Comparison of ENCODE assay signal across 18 cellular contexts in the genomic region with DNA sequence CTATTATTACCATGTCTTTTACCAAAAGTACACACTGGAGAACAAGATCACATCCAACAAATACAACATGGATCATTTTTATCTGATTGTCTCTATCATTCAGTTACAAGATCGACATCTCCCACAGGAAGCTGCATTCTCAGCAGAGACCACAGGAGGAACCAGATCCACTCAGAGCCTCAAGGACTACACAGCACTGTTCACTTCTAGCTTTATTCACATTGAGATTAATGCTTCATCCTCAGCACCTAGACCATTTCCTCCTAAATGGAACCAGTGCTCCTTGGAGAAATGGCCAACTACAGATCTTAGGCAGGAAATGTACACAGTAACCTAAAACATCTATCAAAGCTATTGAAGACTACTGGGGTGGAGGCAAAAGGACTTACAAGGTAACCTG. TPM values are rescaled to one million over a fixed set of nuclear protein-coding genes. Genes with fewer than 3 reads are reported as not detected.
DNase-seq lines count a peak whose midpoint lies in the region; ATAC-seq and TF ChIP-seq lines count a peak whose summit lies in the region.
"Had no signal": no experiment of that assay in that cellular context is flagged by ENCODE, and none has a peak within 500 bp of the region (broad histone marks: within the 10 kb centered on the region; RNA-seq: fewer than 3 reads in every experiment).

No MANE protein-coding gene starts in this region.

- peak; percentile 26 for TF ChIP-seq CTCF in HFFc6 (IDR thresholded peaks at IDR 0.05)
- no peak for TF ChIP-seq CTCF in Calu3 (IDR thresholded peaks at IDR 0.05; ENCODE audit: unreplicated experiment)

- peaks cover 25% of the 10 kb centered on the region for H3K4me1 Mint-ChIP-seq in activated CD4-positive, alpha-beta T cell treated with anti-CD3 and anti-CD28 coated beads, Interleukin-2, amount 10 ng/mL, durations not matched to agents 24 days and 14 days
- peaks cover 22% of the 10 kb centered on the region for H3K4me1 Mint-ChIP-seq in activated CD4-positive, alpha-beta T cell treated with anti-CD3 and anti-CD28 coated beads, Interleukin-2, amount 10 ng/mL, durations not matched to agents 7 days and 5 days
- peaks cover 31% of the 10 kb centered on the region for H3K4me1 Mint-ChIP-seq in HFFc6 (ENCODE audit: low read depth)
- peaks cover 16% of the 10 kb centered on the region for H3K4me1 Mint-ChIP-seq in activated naive CD8-positive, alpha-beta T cell treated with anti-CD3 and anti-CD28 coated beads, Interleukin-2, amount 10 ng/mL, durations not matched to agents 7 days and 5 days
- peaks cover 33 to 40% of the 10 kb centered on the region in 2 donors for H3K4me1 Mint-ChIP-seq in stimulated activated naive B cell treated with anti-CD40 and anti-IgM and Interleukin-4, amounts not matched to agents 10 μg/mL and 1 μg/mL and 100 μg/mL, for 72 hours
- H3K4me1 Mint-ChIP-seq in Calu3 (ENCODE audit: low read depth, unreplicated experiment): no peaks in the 10 kb centered on the region

- no peaks in the 10 kb centered on the region for H3K9me3 Mint-ChIP-seq in activated CD4-positive, alpha-beta T cell treated with anti-CD3 and anti-CD28 coated beads, Interleukin-2, amount 10 ng/mL, durations not matched to agents 24 days and 14 days
- no peaks in the 10 kb centered on the region for H3K9me3 Mint-ChIP-seq in activated CD4-positive, alpha-beta T cell treated with anti-CD3 and anti-CD28 coated beads, Interleukin-2, amount 10 ng/mL, durations not matched to agents 7 days and 5 days
- no peaks in the 10 kb centered on the region for H3K9me3 Mint-ChIP-seq in HFFc6
- no peaks in the 10 kb centered on the region for H3K9me3 Mint-ChIP-seq in activated naive CD8-positive, alpha-beta T cell treated with anti-CD3 and anti-CD28 coated beads, Interleukin-2, amount 10 ng/mL, durations not matched to agents 7 days and 5 days
- H3K9me3 Mint-ChIP-seq in stimulated activated naive B cell treated with anti-CD40 and anti-IgM and Interleukin-4, amounts not matched to agents 10 μg/mL and 1 μg/mL and 100 μg/mL, for 72 hours: no peaks in the 10 kb centered on the region
- no peaks in the 10 kb centered on the region for H3K9me3 Mint-ChIP-seq in Calu3 (ENCODE audit: low read depth, unreplicated experiment)
- H3K9me3 Mint-ChIP-seq: T-helper 2 cell treated with Interferon-gamma antibody and Interleukin-4, amounts not matched to agents 5 μg/mL and 100 μg/mL, for 36 hours had no signal

- H3K4me3 Mint-ChIP-seq in activated CD4-positive, alpha-beta T cell treated with anti-CD3 and anti-CD28 coated beads, Interleukin-2, amount 10 ng/mL, durations not matched to agents 24 days and 14 days: no peak overlapping the region
- no peak overlapping the region for H3K4me3 Mint-ChIP-seq in activated CD4-positive, alpha-beta T cell treated with anti-CD3 and anti-CD28 coated beads, Interleukin-2, amount 10 ng/mL, durations not matched to agents 7 days and 5 days
- H3K4me3 Mint-ChIP-seq in HFFc6 (no peak overlapping the region), Calu3 (ENCODE audit: low read depth, unreplicated experiment) (no peak overlapping the region)
- no peak overlapping the region for H3K4me3 Mint-ChIP-seq in activated naive CD8-positive, alpha-beta T cell treated with anti-CD3 and anti-CD28 coated beads, Interleukin-2, amount 10 ng/mL, durations not matched to agents 7 days and 5 days
- no peak overlapping the region for H3K4me3 Mint-ChIP-seq in stimulated activated naive B cell treated with anti-CD40 and anti-IgM and Interleukin-4, amounts not matched to agents 10 μg/mL and 1 μg/mL and 100 μg/mL, for 72 hours
- H3K4me3 Mint-ChIP-seq: activated naive CD8-positive, alpha-beta T cell; T-helper 2 cell treated with Interferon-gamma antibody and Interleukin-4, amounts not matched to agents 5 μg/mL and 100 μg/mL, for 36 hours had no signal

- CTCF ChIA-PET in activated CD4-positive, alpha-beta T cell treated with anti-CD3 and anti-CD28 coated beads, Interleukin-2, amount 10 ng/mL, durations not matched to agents 7 days and 5 days (lab: Charles Lee): interaction anchor here (1.3 to 13.2 kb wide), 2 partner anchors 15 to 23 kb away, joined by 3 to 87 read pairs; a partner anchor contains a TSS
- CTCF ChIA-PET in Calu3 (lab: Charles Lee): interaction anchor here (0.9 to 1.0 kb wide), 2 partner anchors 12 to 22 kb away, joined by 3 read pairs; no protein-coding TSS in a partner anchor

- H3K36me3 Mint-ChIP-seq in activated CD4-positive, alpha-beta T cell treated with anti-CD3 and anti-CD28 coated beads, Interleukin-2, amount 10 ng/mL, durations not matched to agents 24 days and 14 days (ENCODE audit: low read depth): peaks cover 65% of the 10 kb centered on the region
- peaks cover 41% of the 10 kb centered on the region for H3K36me3 Mint-ChIP-seq in activated CD4-positive, alpha-beta T cell treated with anti-CD3 and anti-CD28 coated beads, Interleukin-2, amount 10 ng/mL, durations not matched to agents 7 days and 5 days (ENCODE audit: low read depth)
- H3K36me3 Mint-ChIP-seq in HFFc6 (ENCODE audit: low read depth): peaks cover 28% of the 10 kb centered on the region
- peaks cover 12% of the 10 kb centered on the region for H3K36me3 Mint-ChIP-seq in activated naive CD8-positive, alpha-beta T cell treated with anti-CD3 and anti-CD28 coated beads, Interleukin-2, amount 10 ng/mL, durations not matched to agents 7 days and 5 days
- H3K36me3 Mint-ChIP-seq in stimulated activated naive B cell treated with anti-CD40 and anti-IgM and Interleukin-4, amounts not matched to agents 10 μg/mL and 1 μg/mL and 100 μg/mL, for 72 hours: peaks cover 35 to 61% of the 10 kb centered on the region in 2 donors
- peaks cover 86% of the 10 kb centered on the region for H3K36me3 Mint-ChIP-seq in Calu3 (ENCODE audit: insufficient read depth, unreplicated experiment)

- POLR2A ChIA-PET in activated CD4-positive, alpha-beta T cell treated with anti-CD3 and anti-CD28 coated beads, Interleukin-2, amount 10 ng/mL, durations not matched to agents 7 days and 5 days (lab: Charles Lee): interaction anchor here (0.5 kb wide), 1 partner anchor 629 kb away, joined by 12 read pairs; no protein-coding TSS in a partner anchor
- POLR2A ChIA-PET in activated naive CD8-positive, alpha-beta T cell treated with anti-CD3 and anti-CD28 coated beads, Interleukin-2, amount 10 ng/mL, durations not matched to agents 7 days and 5 days (lab: Charles Lee): interaction anchor here (1.2 to 1.3 kb wide), 2 partner anchors 12 to 29 kb away, joined by 3 read pairs; no protein-coding TSS in a partner anchor

- peak; percentile 58 for ATAC-seq in activated naive CD8-positive, alpha-beta T cell treated with anti-CD3 and anti-CD28 coated beads, Interleukin-2, amount 10 ng/mL, durations not matched to agents 7 days and 5 days (ENCODE audit: low read depth)
- no peak for ATAC-seq in stimulated activated naive B cell treated with anti-CD40 and anti-IgM and Interleukin-4, amounts not matched to agents 10 μg/mL and 1 μg/mL and 100 μg/mL, for 72 hours (replicated peaks)
- ATAC-seq in GM19397 (IDR thresholded peaks at IDR 0.05; ENCODE audit: unreplicated experiment): no peak
- ATAC-seq: left lung, right cardiac atrium had no signal

- H3K27me3 Mint-ChIP-seq in activated CD4-positive, alpha-beta T cell treated with anti-CD3 and anti-CD28 coated beads, Interleukin-2, amount 10 ng/mL, durations not matched to agents 24 days and 14 days: no peaks in the 10 kb centered on the region
- H3K27me3 Mint-ChIP-seq in activated CD4-positive, alpha-beta T cell treated with anti-CD3 and anti-CD28 coated beads, Interleukin-2, amount 10 ng/mL, durations not matched to agents 7 days and 5 days: no peaks in the 10 kb centered on the region
- no peaks in the 10 kb centered on the region; the same call in 1 of the 2 replicates for H3K27me3 Mint-ChIP-seq in HFFc6 (ENCODE audit: insufficient read depth)
- H3K27me3 Mint-ChIP-seq in activated naive CD8-positive, alpha-beta T cell treated with anti-CD3 and anti-CD28 coated beads, Interleukin-2, amount 10 ng/mL, durations not matched to agents 7 days and 5 days: no peaks in the 10 kb centered on the region
- no peaks in the 10 kb centered on the region for H3K27me3 Mint-ChIP-seq in stimulated activated naive B cell treated with anti-CD40 and anti-IgM and Interleukin-4, amounts not matched to agents 10 μg/mL and 1 μg/mL and 100 μg/mL, for 72 hours
- H3K27me3 Mint-ChIP-seq in Calu3 (ENCODE audit: unreplicated experiment): no peaks in the 10 kb centered on the region
- H3K27me3 Mint-ChIP-seq: activated naive CD8-positive, alpha-beta T cell had no signal

- DNase-seq in activated CD4-positive, alpha-beta T cell treated with anti-CD3 and anti-CD28 coated beads, Interleukin-2, amount 10 ng/mL, durations not matched to agents 24 days and 14 days: no peak
- no peak for DNase-seq in activated CD4-positive, alpha-beta T cell treated with anti-CD3 and anti-CD28 coated beads, Interleukin-2, amount 10 ng/mL, durations not matched to agents 7 days and 5 days
- DNase-seq in HFFc6: no peak
- no peak for DNase-seq in activated naive CD8-positive, alpha-beta T cell treated with anti-CD3 and anti-CD28 coated beads, Interleukin-2, amount 10 ng/mL, durations not matched to agents 7 days and 5 days
- no peak for DNase-seq in stimulated activated naive B cell treated with anti-CD40 and anti-IgM and Interleukin-4, amounts not matched to agents 10 μg/mL and 1 μg/mL and 100 μg/mL, for 72 hours
- no peak for DNase-seq in NCI-H1417 treated with DMSO at 0.1 percent for 48 hours (lab: John Stamatoyannopoulos, UW)
- DNase-seq in Calu3: no peak
- DNase-seq: activated T-cell treated with anti-CD3 and anti-CD28 coated beads, Interleukin-2, amount 50 U/mL, for 1 hour; dermis blood vessel endothelial cell; erythroblast; GDM1; left lung; NCI-H1105; NK-92 treated with Interleukin-12 subunit alpha and Interleukin-12 subunit beta, amount 100 ng/mL, for 24 hours; right cardiac atrium had no signal

- BruUV-seq in Calu3 (replicated peaks; lab: Mats Ljungman, UMichigan): no TSS peak

- intact Hi-C loops in activated CD4-positive, alpha-beta T cell treated with anti-CD3 and anti-CD28 coated beads, Interleukin-2, amount 10 ng/mL, durations not matched to agents 24 days and 14 days (cut with micrococcal nuclease): no loop called here
- intact Hi-C loops in Calu3 (cut with micrococcal nuclease; ENCODE audit: unreplicated experiment): no loop called here

- peak overlapping the region; percentile 65 for H3K27ac Mint-ChIP-seq in activated CD4-positive, alpha-beta T cell treated with anti-CD3 and anti-CD28 coated beads, Interleukin-2, amount 10 ng/mL, durations not matched to agents 24 days and 14 days
- no peak overlapping the region for H3K27ac Mint-ChIP-seq in activated CD4-positive, alpha-beta T cell treated with anti-CD3 and anti-CD28 coated beads, Interleukin-2, amount 10 ng/mL, durations not matched to agents 7 days and 5 days
- H3K27ac Mint-ChIP-seq in HFFc6 (no peak overlapping the region), Calu3 (ENCODE audit: unreplicated experiment) (no peak overlapping the region)
- H3K27ac Mint-ChIP-seq in activated naive CD8-positive, alpha-beta T cell treated with anti-CD3 and anti-CD28 coated beads, Interleukin-2, amount 10 ng/mL, durations not matched to agents 7 days and 5 days: peak overlapping the region; percentile 42
- H3K27ac Mint-ChIP-seq in stimulated activated naive B cell treated with anti-CD40 and anti-IgM and Interleukin-4, amounts not matched to agents 10 μg/mL and 1 μg/mL and 100 μg/mL, for 72 hours: peak overlapping the region; percentile 9
- H3K27ac Mint-ChIP-seq: activated naive CD8-positive, alpha-beta T cell; T-helper 2 cell treated with Interferon-gamma antibody and Interleukin-4, amounts not matched to agents 5 μg/mL and 100 μg/mL, for 36 hours had no signal

RNA-seq across cellular contexts. Expression of a gene that starts 13.3 kb away (rescaled TPM):
- total RNA-seq in activated CD4-positive, alpha-beta T cell treated with anti-CD3 and anti-CD28 coated beads, Interleukin-2, amount 10 ng/mL, durations not matched to agents 24 days and 14 days: 41.4 and 45.0 TPM in 2 replicates
- 10 to 100 TPM; 21.9 to 32.7 TPM for total RNA-seq in activated CD4-positive, alpha-beta T cell treated with anti-CD3 and anti-CD28 coated beads, Interleukin-2, amount 10 ng/mL, durations not matched to agents 7 days and 5 days
- total RNA-seq in HFFc6 (2021; fragmentation: NEBNext Ultra II Directional; extraction: Animal tissue kit (Norgen Biotek cat#: 25700)): 10 to 100 TPM; 46.2 to 63.5 (median 57.2) TPM
- 10 to 100 TPM; 19.1 to 24.8 TPM for total RNA-seq in activated naive CD8-positive, alpha-beta T cell treated with anti-CD3 and anti-CD28 coated beads, Interleukin-2, amount 10 ng/mL, durations not matched to agents 7 days and 5 days
- 104 TPM in 2 replicates for total RNA-seq in Calu3 (2022)

RNA-seq across cellular contexts. Expression of a gene that starts 23.1 kb away (rescaled TPM):
- 508 and 515 TPM in 2 replicates for total RNA-seq in activated CD4-positive, alpha-beta T cell treated with anti-CD3 and anti-CD28 coated beads, Interleukin-2, amount 10 ng/mL, durations not matched to agents 24 days and 14 days
- 100 to 1,000 TPM; 184 to 208 TPM for total RNA-seq in activated CD4-positive, alpha-beta T cell treated with anti-CD3 and anti-CD28 coated beads, Interleukin-2, amount 10 ng/mL, durations not matched to agents 7 days and 5 days
- 100 to 1,000 TPM; 276 to 324 (median 316) TPM for total RNA-seq in HFFc6 (2021; fragmentation: NEBNext Ultra II Directional; extraction: Animal tissue kit (Norgen Biotek cat#: 25700))
- 100 to 1,000 TPM; 194 to 199 TPM for total RNA-seq in activated naive CD8-positive, alpha-beta T cell treated with anti-CD3 and anti-CD28 coated beads, Interleukin-2, amount 10 ng/mL, durations not matched to agents 7 days and 5 days
- 377 and 410 TPM in 2 replicates for total RNA-seq in Calu3 (2022)

Comparison
In these comparisons a context has a peak if more than half of its experiments do, and no peak if none do; other contexts are left out.
1. H3K27ac Mint-ChIP-seq: peak in activated CD4-positive, alpha-beta T cell treated with anti-CD3 and anti-CD28 coated beads, Interleukin-2, amount 10 ng/mL, durations not matched to agents 24 days and 14 days (single experiment), activated naive CD8-positive, alpha-beta T cell treated with anti-CD3 and anti-CD28 coated beads, Interleukin-2, amount 10 ng/mL, durations not matched to agents 7 days and 5 days (single experiment) and stimulated activated naive B cell treated with anti-CD40 and anti-IgM and Interleukin-4, amounts not matched to agents 10 μg/mL and 1 μg/mL and 100 μg/mL, for 72 hours (single experiment); none in activated CD4-positive, alpha-beta T cell treated with anti-CD3 and anti-CD28 coated beads, Interleukin-2, amount 10 ng/mL, durations not matched to agents 7 days and 5 days (single experiment), HFFc6 (single experiment) and Calu3 (single experiment).